ENCODE assay signal across 13 cellular contexts in the genomic region with DNA sequence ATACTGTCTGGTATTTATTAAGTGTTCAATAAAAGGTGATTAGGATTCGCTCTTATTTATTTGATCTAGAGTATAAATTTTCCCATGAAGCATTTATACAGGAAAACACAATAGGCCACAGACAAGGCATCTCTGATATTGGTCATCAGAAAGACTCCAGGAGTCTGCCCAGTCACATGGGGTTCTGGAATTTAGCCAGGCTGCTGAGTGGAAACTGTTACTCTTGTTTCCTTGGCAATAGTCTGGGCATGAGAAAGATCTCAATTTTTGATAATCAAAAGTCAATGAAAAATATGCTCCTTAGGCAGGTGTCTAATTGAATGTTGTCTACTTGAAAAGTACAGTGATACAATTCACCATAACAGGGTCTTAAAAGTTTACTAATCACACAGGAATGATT.
A peak's percentile ranks its signal among the peaks of the same experiment; 100 is the strongest.
DNase-seq lines count a peak whose midpoint lies in the region; ATAC-seq and TF ChIP-seq lines count a peak whose summit lies in the region.
"Had no signal": no experiment of that assay in that cellular context is flagged by ENCODE, and none has a peak within 500 bp of the region (broad histone marks: within the 10 kb centered on the region; RNA-seq: fewer than 3 reads in every experiment).

No MANE protein-coding gene starts in this region.

- H3K9me3 ChIP-seq in RWPE2 (ENCODE audit: severe bottlenecking) (no peaks in the 10 kb centered on the region), lower lobe of right lung (no peaks in the 10 kb centered on the region), hepatocyte (ENCODE audit: low read depth) (no peaks in the 10 kb centered on the region)

- TF ChIP-seq CTCF in RWPE2 (IDR thresholded peaks at IDR 0.05; ENCODE audit: poor library complexity, severe bottlenecking) (no peak), fibroblast of pulmonary artery (IDR thresholded peaks at IDR 0.05; ENCODE audit: low read length, missing control alignments) (no peak), lower lobe of right lung (IDR thresholded peaks at IDR 0.05) (no peak), hepatocyte (IDR thresholded peaks at IDR 0.05; ENCODE audit: poor library complexity) (no peak)

- H3K27me3 Mint-ChIP-seq in activated T-cell treated with anti-CD3 and anti-CD28 coated beads, Interleukin-2, amount 50 U/mL, for 4 hours (ENCODE audit: low read depth) = peaks cover 9% of the 10 kb centered on the region

- H3K4me1 Mint-ChIP-seq in activated T-cell treated with anti-CD3 and anti-CD28 coated beads, Interleukin-2, amount 50 U/mL, for 4 hours (ENCODE audit: low read depth) = no peaks in the 10 kb centered on the region

- H3K4me2 ChIP-seq in hepatocyte = no peak overlapping the region
- H3K4me2 ChIP-seq: KMS-11, smooth muscle cell had no signal

- H3K9me2 ChIP-seq in hepatocyte (replicated peaks; ENCODE audit: insufficient read depth) = no peaks in the 10 kb centered on the region

- no peak overlapping the region for H2AFZ ChIP-seq in hepatocyte

- H3K36me3 ChIP-seq in RWPE2 (ENCODE audit: low read depth) = no peaks in the 10 kb centered on the region
- no peaks in the 10 kb centered on the region for H3K36me3 ChIP-seq in lower lobe of right lung
- H3K36me3 ChIP-seq in hepatocyte (replicated peaks; ENCODE audit: insufficient read depth, low read depth) = no peaks in the 10 kb centered on the region

- H4K20me1 ChIP-seq in hepatocyte (ENCODE audit: insufficient read depth, poor library complexity, severe bottlenecking) = no peaks in the 10 kb centered on the region

- DNase-seq in DMS 273 (lab: John Stamatoyannopoulos, UW; ENCODE audit: unreplicated experiment) (peak; percentile 26), DMS 273 treated with DMSO at 0.1 percent for 48 hours (lab: John Stamatoyannopoulos, UW) (no peak), RWPE2 (ENCODE audit: low spot score) (no peak), fibroblast of pulmonary artery (ENCODE audit: low read depth) (peak; percentile 68), superior temporal gyrus (ENCODE audit: extremely low spot score) (peak; percentile 62), lower lobe of right lung (no peak), hepatocyte (ENCODE audit: low spot score) (no peak)
- no peak for DNase-seq in activated T-cell treated with anti-CD3 and anti-CD28 coated beads, Interleukin-2, amount 50 U/mL, for 4 hours
- DNase-seq: activated CD4-positive, CD25-positive, alpha-beta regulatory T cell had no signal

- ATAC-seq in RWPE2 (ENCODE audit: low read depth) (peak; percentile 39; the same call in 2 of the 3 replicates), lower lobe of right lung (no peak)
- ATAC-seq in activated T-cell treated with anti-CD3 and anti-CD28 coated beads, Interleukin-2, amount 50 U/mL, for 4 hours = no peak
- ATAC-seq: Right ventricle myocardium inferior had no signal

- no peaks in the 10 kb centered on the region for H3K9me3 Mint-ChIP-seq in activated T-cell treated with anti-CD3 and anti-CD28 coated beads, Interleukin-2, amount 50 U/mL, for 4 hours

- WGBS in hepatocyte (ENCODE audit: low lambda C conversion rate, missing lambda C conversion rate) = 78% methylated on average over 1 of the region's 1 CpG

- intact Hi-C loops in lower lobe of right lung (cut with DNase I) = no loop called here

- H3K27ac ChIP-seq in RWPE2 (ENCODE audit: poor library complexity, severe bottlenecking) = peak overlapping the region; percentile 4
- no peak overlapping the region for H3K27ac ChIP-seq in lower lobe of right lung
- H3K27ac ChIP-seq in hepatocyte = no peak overlapping the region
- H3K27ac ChIP-seq: 22Rv1, KMS-11 had no signal

- no peak overlapping the region for H3K4me3 Mint-ChIP-seq in activated T-cell treated with anti-CD3 and anti-CD28 coated beads, Interleukin-2, amount 50 U/mL, for 4 hours

- H3K4me3 ChIP-seq in RWPE2 (ENCODE audit: severe bottlenecking) (no peak overlapping the region), fibroblast of pulmonary artery (replicated peaks; ENCODE audit: low read depth, low read length) (no peak overlapping the region), lower lobe of right lung (no peak overlapping the region), hepatocyte (no peak overlapping the region)
- H3K4me3 ChIP-seq: smooth muscle cell had no signal

- H3K27me3 ChIP-seq in RWPE2 (ENCODE audit: insufficient read depth, poor library complexity, severe bottlenecking) (no peaks in the 10 kb centered on the region), lower lobe of right lung (ENCODE audit: low read depth) (no peaks in the 10 kb centered on the region), hepatocyte (no peaks in the 10 kb centered on the region)

- H3K36me3 Mint-ChIP-seq in activated T-cell treated with anti-CD3 and anti-CD28 coated beads, Interleukin-2, amount 50 U/mL, for 4 hours (ENCODE audit: insufficient read depth) = no peaks in the 10 kb centered on the region

- H3K79me2 ChIP-seq in hepatocyte = no peaks in the 10 kb centered on the region

- H3K4me1 ChIP-seq in RWPE2 (ENCODE audit: insufficient read depth, poor library complexity, severe bottlenecking) = peaks cover 39% of the 10 kb centered on the region
- H3K4me1 ChIP-seq in lower lobe of right lung = no peaks in the 10 kb centered on the region
- H3K4me1 ChIP-seq in hepatocyte (ENCODE audit: insufficient read depth) = no peaks in the 10 kb centered on the region

Comparison
In these comparisons a context has a peak if more than half of its experiments do, and no peak if none do; other contexts are left out.
1. DNase-seq: peak in DMS 273 (single experiment), fibroblast of pulmonary artery (single experiment) and superior temporal gyrus (single experiment); none in DMS 273 treated with DMSO at 0.1 percent for 48 hours (single experiment), RWPE2 (single experiment), activated T-cell treated with anti-CD3 and anti-CD28 coated beads, Interleukin-2, amount 50 U/mL, for 4 hours (single experiment), lower lobe of right lung (single experiment) and hepatocyte (single experiment).